18 cellular contexts compared by ENCODE assay signal in the genomic region with DNA sequence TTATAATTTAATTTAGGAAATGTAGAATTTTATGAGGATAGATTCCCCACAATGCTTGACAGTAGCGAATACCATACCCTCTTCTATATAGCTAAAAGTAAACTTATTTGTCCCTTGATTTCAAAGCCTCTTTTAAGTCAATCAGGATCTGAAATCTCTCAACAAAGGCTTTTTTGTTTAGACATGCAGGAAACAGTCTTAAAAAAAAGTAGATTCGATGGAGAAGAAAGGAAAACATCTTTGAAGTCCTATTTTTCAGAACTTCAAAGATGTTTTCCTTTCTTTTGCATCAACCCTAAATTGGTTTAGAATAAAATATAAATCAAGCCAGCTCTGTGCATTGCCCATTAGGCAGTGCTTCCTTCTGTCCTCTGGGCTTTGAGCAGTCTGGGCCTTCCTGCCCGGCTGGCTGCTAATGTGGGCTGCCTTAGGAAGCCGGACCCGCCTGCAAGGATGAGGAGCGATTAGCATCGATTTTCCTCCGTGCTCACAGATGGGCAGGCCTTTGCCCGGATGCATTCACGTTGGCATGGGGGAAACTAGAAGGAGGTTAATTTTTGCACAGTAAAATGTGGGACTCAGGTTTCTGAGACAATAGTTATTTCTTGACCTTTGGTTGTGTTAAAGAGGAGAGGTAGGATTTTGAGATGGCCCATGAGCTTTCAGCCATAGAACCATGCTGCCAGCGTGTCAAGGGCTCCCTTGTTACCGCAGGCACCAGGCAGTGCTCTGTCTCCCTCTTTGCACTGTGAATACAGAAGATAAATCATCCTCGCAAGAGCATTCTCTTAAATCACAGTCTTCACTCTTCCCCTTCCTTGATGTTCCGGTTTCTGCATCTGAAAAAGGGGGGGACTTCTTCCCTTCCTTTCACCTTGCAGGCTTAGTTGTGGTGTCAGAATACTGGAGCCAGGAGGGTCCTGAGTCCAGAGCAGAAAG. TPM values are rescaled to one million over a fixed set of nuclear protein-coding genes. Genes with fewer than 3 reads are reported as not detected.
DNase-seq lines count a peak whose midpoint lies in the region; TF ChIP-seq lines count a peak whose summit lies in the region.
"Had no signal": no experiment of that assay in that cellular context is flagged by ENCODE, and none has a peak within 500 bp of the region (broad histone marks: within the 10 kb centered on the region; RNA-seq: fewer than 3 reads in every experiment).

No MANE protein-coding gene starts in this region.

- peak overlapping the region; percentile 9 for H3K27ac ChIP-seq in temporal lobe (ENCODE audit: low read depth, low read length)
- H3K27ac ChIP-seq: SJSA1 had no signal

- H3K27ac Mint-ChIP-seq in neural crest cell (ENCODE audit: unreplicated experiment): peak overlapping the region; percentile 93
- no peak overlapping the region for H3K27ac Mint-ChIP-seq in activated naive CD8-positive, alpha-beta T cell treated with anti-CD3 and anti-CD28 coated beads for 36 hours
- H3K27ac Mint-ChIP-seq: B cell had no signal

- peak; percentile 32 for DNase-seq in SK-MEL-5 (ENCODE audit: low read depth, low spot score)
- DNase-seq in foreskin melanocyte: peak; percentile 56
- DNase-seq in neural crest cell (ENCODE audit: low read depth, low spot score): peak; percentile 12
- DNase-seq in activated CD4-positive, alpha-beta T cell treated with anti-CD3 and anti-CD28 coated beads for 48 hours: no peak
- no peak for DNase-seq in activated naive CD8-positive, alpha-beta T cell treated with anti-CD3 and anti-CD28 coated beads for 36 hours
- DNase-seq in AG08395 (ENCODE audit: low spot score): no peak
- DNase-seq: ACHN; CD4-positive, alpha-beta memory T cell; DND-41; HCEC 1CT; KG1; NCI-H1436; NCI-H2029; NCI-H2171; NCI-H510A treated with DMSO at 0.1 percent for 48 hours had no signal

- in situ Hi-C loops in SK-MEL-5 (cut with HindIII; ENCODE audit: low pct_unique_long_range_greater_than_20kb, low sequenced_read_pairs): no loop called here

- H3K4me1 Mint-ChIP-seq in neural crest cell: peaks cover 46% of the 10 kb centered on the region
- no peaks in the 10 kb centered on the region for H3K4me1 Mint-ChIP-seq in activated naive CD8-positive, alpha-beta T cell treated with anti-CD3 and anti-CD28 coated beads for 36 hours
- H3K4me1 Mint-ChIP-seq: B cell had no signal

- no peaks in the 10 kb centered on the region for H3K9me3 Mint-ChIP-seq in neural crest cell
- no peaks in the 10 kb centered on the region for H3K9me3 Mint-ChIP-seq in activated naive CD8-positive, alpha-beta T cell treated with anti-CD3 and anti-CD28 coated beads for 36 hours

- no peak for TF ChIP-seq CTCF in neural crest cell (conservative IDR thresholded peaks at IDR 0.05)

- peaks cover 22% of the 10 kb centered on the region for H3K36me3 Mint-ChIP-seq in neural crest cell (ENCODE audit: low read depth)
- H3K36me3 Mint-ChIP-seq in activated naive CD8-positive, alpha-beta T cell treated with anti-CD3 and anti-CD28 coated beads for 36 hours: peaks cover 14% of the 10 kb centered on the region

- H3K27me3 Mint-ChIP-seq in neural crest cell (ENCODE audit: low read depth): no peaks in the 10 kb centered on the region
- no peaks in the 10 kb centered on the region for H3K27me3 Mint-ChIP-seq in activated naive CD8-positive, alpha-beta T cell treated with anti-CD3 and anti-CD28 coated beads for 36 hours
- H3K27me3 Mint-ChIP-seq: B cell; CD4-positive, alpha-beta memory T cell had no signal

- peak overlapping the region; percentile 48 for H3K4me3 Mint-ChIP-seq in neural crest cell
- H3K4me3 Mint-ChIP-seq in activated naive CD8-positive, alpha-beta T cell treated with anti-CD3 and anti-CD28 coated beads for 36 hours: no peak overlapping the region
- H3K4me3 Mint-ChIP-seq: B cell; CD4-positive, alpha-beta memory T cell had no signal

RNA-seq across cellular contexts. Expression of a gene that starts 15.6 kb away (rescaled TPM):
- 26.5 and 27.5 TPM in 2 replicates for total RNA-seq in SK-MEL-5 (2014; rRNA removed; shearing (Covaris generic))
- 19.3 and 22.6 TPM in 2 replicates for polyA plus RNA-seq in SK-MEL-5 (2015; cell fraction: cytosol; rRNA removed)
- 0.38 and 5.4 TPM in 2 replicates for polyA plus RNA-seq in SK-MEL-5 (2015; cell fraction: nucleus; rRNA removed)
- total RNA-seq in neural crest cell (24.6 and 28.9 TPM in 2 replicates), temporal lobe (16.0 TPM)
- total RNA-seq in activated naive CD8-positive, alpha-beta T cell treated with anti-CD3 and anti-CD28 coated beads for 36 hours: 1 to 10 TPM; 6.3 to 7.9 TPM

Comparison
In these comparisons a context has a peak if more than half of its experiments do, and no peak if none do; other contexts are left out.
1. DNase-seq: peak in SK-MEL-5 (single experiment), foreskin melanocyte (single experiment) and neural crest cell (single experiment); none in activated CD4-positive, alpha-beta T cell treated with anti-CD3 and anti-CD28 coated beads for 48 hours (single experiment), activated naive CD8-positive, alpha-beta T cell treated with anti-CD3 and anti-CD28 coated beads for 36 hours (single experiment) and AG08395 (single experiment).